19 cellular contexts compared by ENCODE assay signal in the genomic region with DNA sequence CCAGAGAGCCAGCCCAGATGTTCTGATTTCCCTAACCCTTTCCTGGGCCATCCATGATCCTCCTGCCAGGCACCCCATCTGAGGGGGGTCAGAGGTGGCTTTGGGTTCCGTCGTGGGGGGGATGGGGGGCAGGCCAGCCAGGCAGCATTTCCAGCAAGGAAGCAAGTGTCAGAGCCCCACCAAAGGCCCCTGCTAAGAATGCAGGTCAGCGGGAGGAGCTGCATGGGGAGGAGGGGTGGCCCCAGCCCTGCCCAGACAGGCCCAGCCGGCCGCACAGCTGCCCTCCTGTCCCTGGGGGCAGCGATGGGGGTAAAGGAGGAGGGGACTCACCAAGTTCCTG. TPM values are rescaled to one million over a fixed set of nuclear protein-coding genes. Genes with fewer than 3 reads are reported as not detected.
DNase-seq lines count a peak whose midpoint lies in the region; ATAC-seq and TF ChIP-seq lines count a peak whose summit lies in the region.
"Had no signal": no experiment of that assay in that cellular context is flagged by ENCODE, and none has a peak within 500 bp of the region (broad histone marks: within the 10 kb centered on the region; RNA-seq: fewer than 3 reads in every experiment).

No MANE protein-coding gene starts in this region.

- no peaks in the 10 kb centered on the region for H3K9me3 Mint-ChIP-seq in Caco-2 (ENCODE audit: unreplicated experiment)
- no peaks in the 10 kb centered on the region for H3K9me3 Mint-ChIP-seq in chondrocyte (ENCODE audit: low read depth)
- H3K9me3 Mint-ChIP-seq: activated naive CD8-positive, alpha-beta T cell treated with anti-CD3 and anti-CD28 coated beads, Interleukin-2, amount 10 ng/mL, durations not matched to agents 7 days and 5 days; activated T-helper 1 cell treated with anti-CD3 and anti-CD28 coated beads, Interleukin-12 subunit alpha, Interleukin-12 subunit beta, Interleukin-2, Interleukin-4 antibody, amounts not matched to agents 30 ng/mL and 10 ng/mL and 1 ng/mL, durations not matched to agents 14 hours and 24 hours and 36 hours had no signal

- H3K27ac Mint-ChIP-seq in Caco-2 (ENCODE audit: unreplicated experiment) = no peak overlapping the region
- H3K27ac Mint-ChIP-seq in chondrocyte (ENCODE audit: unreplicated experiment) = no peak overlapping the region
- H3K27ac Mint-ChIP-seq: activated CD8-positive, alpha-beta T cell treated with anti-CD3 and anti-CD28 coated beads, Interleukin-2, amount 10 ng/mL, durations not matched to agents 7 days and 5 days; activated naive CD8-positive, alpha-beta T cell treated with anti-CD3 and anti-CD28 coated beads, Interleukin-2, amount 10 ng/mL, durations not matched to agents 7 days and 5 days; activated T-helper 1 cell treated with anti-CD3 and anti-CD28 coated beads, Interleukin-12 subunit alpha, Interleukin-12 subunit beta, Interleukin-2, Interleukin-4 antibody, amounts not matched to agents 30 ng/mL and 10 ng/mL and 1 ng/mL, durations not matched to agents 14 hours and 24 hours and 36 hours had no signal

- no peaks in the 10 kb centered on the region for H3K27me3 ChIP-seq in Caco-2 (replicated peaks; ENCODE audit: control insufficient read depth, insufficient read depth, low read length)
- no peaks in the 10 kb centered on the region for H3K27me3 ChIP-seq in Loucy (ENCODE audit: insufficient read depth, low read length, poor library complexity, severe bottlenecking)
- H3K27me3 ChIP-seq in smooth muscle cell (ENCODE audit: low read depth) = no peaks in the 10 kb centered on the region
- H3K27me3 ChIP-seq in thyroid gland = peaks cover 18% of the 10 kb centered on the region
- H3K27me3 ChIP-seq: vagina had no signal

- H3K27me3 Mint-ChIP-seq in Caco-2 (ENCODE audit: insufficient read depth, unreplicated experiment) = no peaks in the 10 kb centered on the region
- peaks cover 18% of the 10 kb centered on the region for H3K27me3 Mint-ChIP-seq in chondrocyte (ENCODE audit: low read depth)

- DNase-seq in Caco-2 (peak in 1 of 2 experiments; percentile 60), chondrocyte (ENCODE audit: low spot score) (no peak), smooth muscle cell (lab: John Stamatoyannopoulos, UW; ENCODE audit: unreplicated experiment) (no peak), G401 (ENCODE audit: low spot score) (no peak), thyroid gland (no peak)
- DNase-seq: esophagus squamous epithelium, SIG-M5 had no signal

- H2AFZ ChIP-seq in Loucy (ENCODE audit: low read length) (peak overlapping the region; percentile 53; the same call in 1 of the 2 replicates), smooth muscle cell (ENCODE audit: low read depth) (no peak overlapping the region)

- WGBS in smooth muscle cell (ENCODE audit: low lambda C conversion rate) = 24% methylated on average over 6 of the region's 6 CpGs
- WGBS in thyroid gland, 2 donors = 25 to 26% methylated on average over 6 of the region's 6 CpGs

- CTCF ChIA-PET in Caco-2 (lab: Charles Lee) = interaction anchor here (0.8 to 14.0 kb wide), 20 partner anchors 8 to 211 kb away, joined by 3 to 904 read pairs (median 6); a partner anchor contains a TSS

- ATAC-seq in GM18520 (IDR thresholded peaks at IDR 0.05; ENCODE audit: unreplicated experiment) = no peak
- ATAC-seq: activated CD8-positive, alpha-beta T cell treated with anti-CD3 and anti-CD28 coated beads, Interleukin-2, amount 10 ng/mL, durations not matched to agents 7 days and 5 days had no signal

- H4K20me1 ChIP-seq in Loucy (ENCODE audit: insufficient read depth, low read length, poor library complexity, severe bottlenecking) (no peaks in the 10 kb centered on the region), smooth muscle cell (ENCODE audit: low read depth) (peaks cover 23% of the 10 kb centered on the region)

- TF ChIP-seq POLR2A in thyroid gland (IDR thresholded peaks at IDR 0.05) = no peak

- H3K4me3 Mint-ChIP-seq in Caco-2 (ENCODE audit: unreplicated experiment) (peak overlapping the region; percentile 7), chondrocyte (ENCODE audit: unreplicated experiment) (no peak overlapping the region)
- H3K4me3 Mint-ChIP-seq: activated CD8-positive, alpha-beta T cell treated with anti-CD3 and anti-CD28 coated beads, Interleukin-2, amount 10 ng/mL, durations not matched to agents 7 days and 5 days; activated naive CD8-positive, alpha-beta T cell treated with anti-CD3 and anti-CD28 coated beads, Interleukin-2, amount 10 ng/mL, durations not matched to agents 7 days and 5 days; activated T-helper 1 cell treated with anti-CD3 and anti-CD28 coated beads, Interleukin-12 subunit alpha, Interleukin-12 subunit beta, Interleukin-2, Interleukin-4 antibody, amounts not matched to agents 30 ng/mL and 10 ng/mL and 1 ng/mL, durations not matched to agents 14 hours and 24 hours and 36 hours had no signal

- no peak overlapping the region for H3K4me3 ChIP-seq in Caco-2 (ENCODE audit: low read depth, low read length)
- no peak overlapping the region for H3K4me3 ChIP-seq in Loucy (ENCODE audit: low read length, poor library complexity, severe bottlenecking)
- H3K4me3 ChIP-seq in smooth muscle cell = no peak overlapping the region
- H3K4me3 ChIP-seq in thyroid gland (replicated peaks in 1 of 3) = no peak overlapping the region
- H3K4me3 ChIP-seq: dorsolateral prefrontal cortex, esophagus squamous epithelium, stomach, vagina had no signal

- H3K27ac ChIP-seq in smooth muscle cell (ENCODE audit: low read depth) (no peak overlapping the region), thyroid gland (no peak overlapping the region)
- H3K27ac ChIP-seq: dorsolateral prefrontal cortex, esophagus squamous epithelium, vagina had no signal

- H3K36me3 ChIP-seq in Caco-2 (ENCODE audit: control insufficient read depth, insufficient read depth, low read length) = peaks cover 4% of the 10 kb centered on the region; the same call in 1 of the 2 replicates
- H3K36me3 ChIP-seq in Loucy (ENCODE audit: insufficient read depth, low read length) = no peaks in the 10 kb centered on the region
- no peaks in the 10 kb centered on the region for H3K36me3 ChIP-seq in smooth muscle cell (ENCODE audit: low read depth)
- peaks cover 3 to 5% of the 10 kb centered on the region in 2 donors for H3K36me3 ChIP-seq in thyroid gland
- H3K36me3 ChIP-seq: BE2C had no signal

- H3F3A ChIP-seq in Loucy (ENCODE audit: low read depth) = no peaks in the 10 kb centered on the region
- H3F3A ChIP-seq in smooth muscle cell (ENCODE audit: low read depth) = peaks cover 7% of the 10 kb centered on the region

- POLR2A ChIA-PET in Caco-2 (lab: Charles Lee) = interaction anchor here (0.6 to 3.2 kb wide), 6 partner anchors 42 to 175 kb away, joined by 3 to 19 read pairs (median 6); a partner anchor contains a TSS

- H3K9me3 ChIP-seq in Caco-2 (no peaks in the 10 kb centered on the region), Loucy (ENCODE audit: insufficient read depth, low read depth, low read length) (no peaks in the 10 kb centered on the region), smooth muscle cell (replicated peaks; ENCODE audit: low read depth) (no peaks in the 10 kb centered on the region), thyroid gland (no peaks in the 10 kb centered on the region)
- H3K9me3 ChIP-seq: BE2C, esophagus squamous epithelium, stomach, vagina had no signal

- BruUV-seq in Caco-2 (replicated peaks; lab: Mats Ljungman, UMichigan) = no TSS peak

- TF ChIP-seq CTCF in Caco-2 (IDR thresholded peaks at IDR 0.05; ENCODE audit: insufficient read depth in 1 of 2, low read depth in 1 of 2, low read length in 1 of 2, severe bottlenecking in 1 of 2, unreplicated experiment in 1 of 2) (peak in 1 of 2 experiments; percentile 5), Loucy (conservative IDR thresholded peaks at IDR 0.05; ENCODE audit: low read length) (no peak), chondrocyte (IDR thresholded peaks at IDR 0.05) (peak; percentile 11), smooth muscle cell (IDR thresholded peaks at IDR 0.05; ENCODE audit: borderline replicate concordance, insufficient read depth, poor library complexity, severe bottlenecking) (no peak), thyroid gland (IDR thresholded peaks at IDR 0.05) (peak in 1 of 6 experiments; percentile 5)

- H3K9ac ChIP-seq in Loucy (ENCODE audit: low read depth, low read length, poor library complexity, severe bottlenecking) (peak overlapping the region; percentile 49), smooth muscle cell (ENCODE audit: low read depth) (no peak overlapping the region)

- H3K4me2 ChIP-seq in Loucy (ENCODE audit: low read depth, low read length, poor library complexity, severe bottlenecking) (no peak overlapping the region), smooth muscle cell (peak overlapping the region; percentile 20)

- H3K36me3 Mint-ChIP-seq in Caco-2 (ENCODE audit: insufficient read depth, unreplicated experiment) = peaks cover 20% of the 10 kb centered on the region
- no peaks in the 10 kb centered on the region for H3K36me3 Mint-ChIP-seq in chondrocyte (ENCODE audit: low read depth)

- no peaks in the 10 kb centered on the region for H3K9me2 ChIP-seq in Loucy (replicated peaks; ENCODE audit: low read depth, low read length)

- H3K79me2 ChIP-seq in Loucy (ENCODE audit: insufficient read depth, low read length) (peaks cover 19% of the 10 kb centered on the region), smooth muscle cell (ENCODE audit: low read depth) (peaks cover 34% of the 10 kb centered on the region)

- in situ Hi-C loops in G401 (cut with HindIII; ENCODE audit: low sequenced_read_pairs) = no loop called here

- peaks cover 44% of the 10 kb centered on the region for H3K4me1 Mint-ChIP-seq in Caco-2 (ENCODE audit: low read depth, unreplicated experiment)
- peaks cover 27% of the 10 kb centered on the region for H3K4me1 Mint-ChIP-seq in chondrocyte (ENCODE audit: low read depth)

- intact Hi-C loops in Caco-2 (cut with micrococcal nuclease; ENCODE audit: unreplicated experiment) = loop anchor here (1.0 to 2.0 kb wide), 3 partner anchors 8 to 123 kb away; a partner anchor contains a TSS
- intact Hi-C loops in thyroid gland (cut with DNase I) = no loop called here

- H3K4me1 ChIP-seq in Caco-2 (peaks cover 47% of the 10 kb centered on the region), Loucy (ENCODE audit: insufficient read depth, low read length, poor library complexity, severe bottlenecking) (peaks cover 26% of the 10 kb centered on the region), smooth muscle cell (ENCODE audit: low read depth) (peaks cover 34% of the 10 kb centered on the region), thyroid gland (peaks cover 11 to 40% of the 10 kb centered on the region in 2 donors)

RNA-seq across cellular contexts. Expression of a gene that starts 2.3 kb away (rescaled TPM):
- total RNA-seq in Caco-2 (2022) = 73.6 and 80.8 TPM in 2 replicates
- 14.9 to 32.9 TPM (median 15.7 TPM) in 3 replicates for total RNA-seq in chondrocyte
- total RNA-seq in smooth muscle cell = 16.0 and 18.6 TPM in 2 replicates
- 45.0 and 49.4 TPM in 2 replicates for polyA plus RNA-seq in smooth muscle cell
- 68.4 and 72.7 TPM in 2 replicates for total RNA-seq in G401 (2014; rRNA removed; shearing (Covaris generic))
- total RNA-seq in thyroid gland = 10 to 100 TPM; 37.0 to 71.5 (median 49.1) TPM

RNA-seq across cellular contexts. Expression of a gene that starts 7.6 kb away (rescaled TPM):
- total RNA-seq in Caco-2 (2022) = 20.6 and 25.0 TPM in 2 replicates
- total RNA-seq in chondrocyte = 0.05 to 0.15 TPM (median 0.08 TPM) in 3 replicates
- total RNA-seq in smooth muscle cell = 9.3 and 9.8 TPM in 2 replicates
- polyA plus RNA-seq in smooth muscle cell = 10.7 and 13.1 TPM in 2 replicates
- 6.7 and 8.5 TPM in 2 replicates for total RNA-seq in G401 (2014; rRNA removed; shearing (Covaris generic))
- total RNA-seq in thyroid gland = 1 to 10 TPM in 1 of 4 donors, under 1 TPM in 3; 0.56 to 5.9 (median 0.96) TPM

RNA-seq across cellular contexts. Expression of a gene that starts 11.9 kb away (rescaled TPM):
- total RNA-seq in Caco-2 (2022) = 1.4 and 2.3 TPM in 2 replicates
- total RNA-seq in chondrocyte = 0.35 to 0.65 TPM in 2 of 3 replicates, not detected in the other
- not detected in 2 replicates for total RNA-seq in smooth muscle cell
- polyA plus RNA-seq in smooth muscle cell = 0.26 and 1.2 TPM in 2 replicates
- total RNA-seq in G401 (2014; rRNA removed; shearing (Covaris generic)) = 0.12 TPM in 1 of 2 replicates, not detected in the other
- total RNA-seq in thyroid gland = 1 to 10 TPM in 2 of 4 donors, under 1 TPM in 1, not detected in 1; 0.44 to 3.2 (median 2.0) TPM
- total RNA-seq: bronchial epithelial cell, glomerular endothelial cell, mononuclear cell, stomach, vagina had no signal

RNA-seq across cellular contexts. Expression of a gene that starts 12.0 kb away (rescaled TPM):
- total RNA-seq in Caco-2 (2022) = 159 and 162 TPM in 2 replicates
- total RNA-seq in chondrocyte = 23.9 to 25.4 TPM (median 24.8 TPM) in 3 replicates
- total RNA-seq in smooth muscle cell = 24.0 and 30.4 TPM in 2 replicates
- polyA plus RNA-seq in smooth muscle cell = 36.6 and 40.4 TPM in 2 replicates
- 75.4 and 95.6 TPM in 2 replicates for total RNA-seq in G401 (2014; rRNA removed; shearing (Covaris generic))
- total RNA-seq in thyroid gland = 10 to 100 TPM; 36.1 to 51.9 (median 39.1) TPM

RNA-seq across cellular contexts. Expression of a gene that starts 21.8 kb away (rescaled TPM):
- total RNA-seq in Caco-2 (2022) (46.8 and 48.3 TPM in 2 replicates), chondrocyte (17.4 to 28.1 TPM (median 20.3 TPM) in 3 replicates), smooth muscle cell (3.7 and 9.2 TPM in 2 replicates), thyroid gland (10 to 100 TPM; 12.7 to 18.0 (median 14.7) TPM)
- polyA plus RNA-seq in smooth muscle cell = 6.3 and 8.4 TPM in 2 replicates
- 4.2 and 5.6 TPM in 2 replicates for total RNA-seq in G401 (2014; rRNA removed; shearing (Covaris generic))
